In the genomic region with DNA sequence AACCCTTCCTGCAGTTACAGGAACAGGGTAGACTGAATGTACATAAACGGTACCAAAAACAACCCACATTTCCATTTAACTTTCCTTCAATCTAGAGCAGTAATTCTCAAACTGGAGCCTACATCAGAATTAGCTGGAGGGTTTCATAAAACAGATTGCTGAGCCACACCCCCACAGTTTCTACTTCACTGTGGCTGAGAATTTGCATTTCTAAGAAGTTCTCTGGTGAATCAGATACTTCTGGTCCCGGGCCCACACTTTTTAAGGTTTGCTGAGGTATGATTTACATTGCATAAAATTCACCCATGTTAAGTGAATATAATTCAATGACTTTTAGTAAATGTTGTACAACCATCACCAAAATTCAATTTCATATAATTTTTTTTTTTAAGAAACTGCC, we compare ENCODE assay signal across 12 cellular contexts.
DNase-seq lines count a peak whose midpoint lies in the region; ATAC-seq and TF ChIP-seq lines count a peak whose summit lies in the region.
"Had no signal": no experiment of that assay in that cellular context is flagged by ENCODE, and none has a peak within 500 bp of the region (broad histone marks: within the 10 kb centered on the region; RNA-seq: fewer than 3 reads in every experiment).

No MANE protein-coding gene starts in this region.

- no peak for TF ChIP-seq CTCF in brain microvascular endothelial cell (IDR thresholded peaks at IDR 0.05; ENCODE audit: low read depth, low read length, missing control alignments)
- TF ChIP-seq CTCF in lower leg skin (IDR thresholded peaks at IDR 0.05): no peak

- H3K4me1 Mint-ChIP-seq in activated naive CD4-positive, alpha-beta T cell treated with anti-CD3 and anti-CD28 coated beads for 36 hours (ENCODE audit: low read depth): peaks cover 34% of the 10 kb centered on the region

- in situ Hi-C loops in brain microvascular endothelial cell (cut with HindIII; ENCODE audit: low pct_ligation_motif_present, low sequenced_read_pairs): no loop called here

- H3K4me3 Mint-ChIP-seq in activated naive CD4-positive, alpha-beta T cell treated with anti-CD3 and anti-CD28 coated beads for 36 hours: no peak overlapping the region

- 46 to 52% methylated on average over 2 of the region's 2 CpGs for WGBS in lower leg skin, 2 donors

- peak; percentile 66 for DNase-seq in activated naive CD4-positive, alpha-beta T cell treated with anti-CD3 and anti-CD28 coated beads for 36 hours
- DNase-seq in activated naive CD4-positive, alpha-beta T cell (lab: John Stamatoyannopoulos, UW): no peak
- peak; percentile 0 for DNase-seq in brain microvascular endothelial cell
- peak; percentile 47 for DNase-seq in superior temporal gyrus (ENCODE audit: extremely low spot score)
- DNase-seq in NCI-H510A (lab: John Stamatoyannopoulos, UW): no peak
- DNase-seq in NOMO-1 treated with dmso at 0.1 percent for 144 hours (lab: John Stamatoyannopoulos, UW; ENCODE audit: unreplicated experiment): no peak
- DNase-seq in lower leg skin (ENCODE audit: low spot score in 2 of 2): no peak
- DNase-seq: cerebellar nuclear complex, NCI-H1092 had no signal

- no peaks in the 10 kb centered on the region for H3K27me3 Mint-ChIP-seq in activated naive CD4-positive, alpha-beta T cell treated with anti-CD3 and anti-CD28 coated beads for 36 hours (ENCODE audit: low read depth)

- peaks cover under 1% of the 10 kb centered on the region for H3K9me3 Mint-ChIP-seq in activated naive CD4-positive, alpha-beta T cell treated with anti-CD3 and anti-CD28 coated beads for 36 hours

- CTCF ChIA-PET in activated naive CD4-positive, alpha-beta T cell treated with anti-CD3 and anti-CD28 coated beads for 36 hours (lab: Charles Lee): interaction anchor here (0.7 to 5.3 kb wide), 2 partner anchors 517 to 1293 kb away, joined by 3 to 46 read pairs; no protein-coding TSS in a partner anchor

- no peak for TF ChIP-seq POLR2A in lower leg skin (IDR thresholded peaks at IDR 0.05)

- H3K36me3 Mint-ChIP-seq in activated naive CD4-positive, alpha-beta T cell treated with anti-CD3 and anti-CD28 coated beads for 36 hours (ENCODE audit: low read depth): peaks cover 18% of the 10 kb centered on the region

- H3K27ac ChIP-seq in brain microvascular endothelial cell: no peak overlapping the region
- H3K27ac ChIP-seq: BLaER1 treated with 17β-estradiol and CSF1 and Interleukin-3, amounts not matched to agents 10 nM and 100 nM had no signal

- H3K4me3 ChIP-seq in brain microvascular endothelial cell (ENCODE audit: low read depth, low read length) (no peak overlapping the region), lower leg skin (ENCODE audit: low read depth, poor library complexity, severe bottlenecking) (no peak overlapping the region)
- H3K4me3 ChIP-seq: BLaER1 treated with 17β-estradiol and CSF1 and Interleukin-3, amounts not matched to agents 10 nM and 100 nM had no signal

- no peaks in the 10 kb centered on the region for H3K27me3 ChIP-seq in brain microvascular endothelial cell (replicated peaks)
- H3K27me3 ChIP-seq: BLaER1 treated with 17β-estradiol and CSF1 and Interleukin-3, amounts not matched to agents 10 nM and 100 nM had no signal

- H3K27ac Mint-ChIP-seq in activated naive CD4-positive, alpha-beta T cell treated with anti-CD3 and anti-CD28 coated beads for 36 hours: peak overlapping the region; percentile 47

- no peaks in the 10 kb centered on the region for H3K36me3 ChIP-seq in brain microvascular endothelial cell (replicated peaks)

- intact Hi-C loops in activated naive CD4-positive, alpha-beta T cell treated with anti-CD3 and anti-CD28 coated beads for 36 hours (cut with micrococcal nuclease): loop anchor here (1.0 to 10.0 kb wide), 3 partner anchors 71 to 1023 kb away; no protein-coding TSS in a partner anchor
- intact Hi-C loops in lower leg skin (cut with DNase I; ENCODE audit: low total_unique reads): loop anchor here (5.0 kb wide), 1 partner anchor 520 kb away; no protein-coding TSS in a partner anchor

- ATAC-seq in HG03139 (IDR thresholded peaks at IDR 0.05; ENCODE audit: unreplicated experiment): peak; percentile 53
- ATAC-seq: HCT116 had no signal

Comparison
In these comparisons a context has a peak if more than half of its experiments do, and no peak if none do; other contexts are left out.
1. DNase-seq: peak in activated naive CD4-positive, alpha-beta T cell treated with anti-CD3 and anti-CD28 coated beads for 36 hours (single experiment), brain microvascular endothelial cell (single experiment) and superior temporal gyrus (single experiment); none in activated naive CD4-positive, alpha-beta T cell (0 of 4), NCI-H510A (single experiment), NOMO-1 treated with dmso at 0.1 percent for 144 hours (single experiment) and lower leg skin (0 of 2).